14 cellular contexts compared by ENCODE assay signal in the genomic region with DNA sequence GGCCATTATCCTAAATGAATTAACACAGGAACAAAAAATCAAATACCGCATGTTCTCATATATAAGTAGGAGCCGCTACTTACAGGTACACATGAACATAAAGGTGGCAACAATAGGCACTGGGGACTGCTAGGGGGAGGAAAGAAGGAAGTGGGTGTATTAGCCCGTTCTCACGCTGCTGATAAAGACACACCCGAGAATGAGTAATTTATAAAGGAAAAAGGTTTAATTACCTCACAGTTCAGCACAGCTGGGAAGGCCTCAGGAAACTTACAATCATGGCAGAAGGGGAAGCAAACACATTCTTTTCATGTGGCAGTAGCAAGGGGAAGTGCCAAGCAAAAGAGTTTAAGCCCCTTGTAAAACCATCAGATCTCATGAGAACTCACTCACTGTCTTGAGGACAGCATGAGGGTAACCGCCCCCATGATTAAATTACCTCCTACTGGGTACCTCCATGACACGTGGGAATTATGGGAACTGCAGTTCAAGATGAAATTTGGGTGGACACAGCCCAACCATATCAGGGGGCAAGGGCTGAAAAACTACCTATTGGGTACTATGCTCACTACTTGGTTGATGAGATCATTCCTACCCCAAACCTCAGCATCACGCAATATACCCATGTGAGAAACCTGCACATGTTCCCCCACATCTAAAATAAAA. TPM values are rescaled to one million over a fixed set of nuclear protein-coding genes. Genes with fewer than 3 reads are reported as not detected.
DNase-seq lines count a peak whose midpoint lies in the region; ATAC-seq and TF ChIP-seq lines count a peak whose summit lies in the region.
"Had no signal": no experiment of that assay in that cellular context is flagged by ENCODE, and none has a peak within 500 bp of the region (broad histone marks: within the 10 kb centered on the region; RNA-seq: fewer than 3 reads in every experiment).

No MANE protein-coding gene starts in this region.

- no peaks in the 10 kb centered on the region for H3K23me2 ChIP-seq in H9 (ENCODE audit: insufficient read length, low read depth, low read length, poor library complexity, severe bottlenecking)

- H3K9me3 Mint-ChIP-seq in H9 (no peaks in the 10 kb centered on the region), nephron progenitor cell (no peaks in the 10 kb centered on the region)

- no peak overlapping the region for H3T11ph ChIP-seq in H9 (ENCODE audit: low read length)

- H3K4me1 Mint-ChIP-seq in H9: peaks cover 6% of the 10 kb centered on the region in 2 experiments
- no peaks in the 10 kb centered on the region for H3K4me1 Mint-ChIP-seq in nephron progenitor cell

- H3K4me2 ChIP-seq in H9 (ENCODE audit: insufficient read depth, insufficient read length, low read length) (no peak overlapping the region), PC-9 (peak overlapping the region; percentile 60)

- H3K27ac Mint-ChIP-seq in H9 (no peak overlapping the region), nephron progenitor cell (no peak overlapping the region)
- H3K27ac Mint-ChIP-seq: activated CD4-positive, alpha-beta T cell treated with anti-CD3 and anti-CD28 coated beads, Interleukin-2, amount 10 ng/mL, durations not matched to agents 7 days and 5 days; activated naive CD8-positive, alpha-beta T cell had no signal

- H2AFZ ChIP-seq in H9 (ENCODE audit: low read length) (peak overlapping the region; percentile 59), PC-9 (0 out of 2 replicates have a peak overlapping the region, but pooled peaks have one; percentile 34)

- BruUV-seq in A673 (replicated peaks; lab: Mats Ljungman, UMichigan) (no TSS peak), PC-9 (replicated peaks; lab: Mats Ljungman, UMichigan) (no TSS peak)

- H3K4me3 ChIP-seq in A673 (ENCODE audit: low read depth, low read length, poor library complexity, severe bottlenecking): no peak overlapping the region
- no peak overlapping the region; the same call in 1 of the 2 replicates for H3K4me3 ChIP-seq in PC-9
- H3K4me3 ChIP-seq: dorsolateral prefrontal cortex had no signal

- H2BK15ac ChIP-seq in H9 (ENCODE audit: low read depth, low read length): no peak overlapping the region

- H4K20me1 ChIP-seq in H9 (ENCODE audit: control insufficient read depth, insufficient read depth, insufficient read length) (no peaks in the 10 kb centered on the region), PC-9 (ENCODE audit: insufficient read depth) (no peaks in the 10 kb centered on the region)

- TF ChIP-seq CTCF in A673 (conservative IDR thresholded peaks at IDR 0.05; ENCODE audit: low read depth, low read length) (no peak), H9 (conservative IDR thresholded peaks at IDR 0.05) (no peak), PC-9 (conservative IDR thresholded peaks at IDR 0.05) (no peak), nephron progenitor cell (IDR thresholded peaks at IDR 0.05) (no peak)

- no peak overlapping the region for H4K5ac ChIP-seq in H9 (ENCODE audit: insufficient read length, low read depth, low read length)

- POLR2A ChIA-PET in A673 (lab: Charles Lee; ENCODE audit: low non-redundant PET): no interaction called here
- POLR2A ChIA-PET in PC-9 (lab: Charles Lee; ENCODE audit: unreplicated experiment): interaction anchor here (0.7 kb wide), 2 partner anchors 47 to 48 kb away, joined by 3 to 5 read pairs; a partner anchor contains a TSS

- H4K91ac ChIP-seq in H9 (ENCODE audit: insufficient read length, low read depth, low read length): no peak overlapping the region

- no peaks in the 10 kb centered on the region for H3K36me3 Mint-ChIP-seq in H9 (ENCODE audit: insufficient read depth in 1 of 3, low read depth in 3 of 3)
- no peaks in the 10 kb centered on the region for H3K36me3 Mint-ChIP-seq in nephron progenitor cell (ENCODE audit: low read depth)
- H3K36me3 Mint-ChIP-seq: activated naive CD8-positive, alpha-beta T cell had no signal

- H3K4ac ChIP-seq in H9 (ENCODE audit: low read depth, low read length): no peak overlapping the region

- no peaks in the 10 kb centered on the region for H3K27me3 Mint-ChIP-seq in H9 (ENCODE audit: low read depth)
- peaks cover 6% of the 10 kb centered on the region for H3K27me3 Mint-ChIP-seq in nephron progenitor cell (ENCODE audit: low read depth, poor library complexity)
- H3K27me3 Mint-ChIP-seq: activated CD4-positive, alpha-beta T cell treated with anti-CD3 and anti-CD28 coated beads, Interleukin-2, amount 10 ng/mL, durations not matched to agents 7 days and 5 days; activated naive CD8-positive, alpha-beta T cell had no signal

- no peak overlapping the region for H2BK5ac ChIP-seq in H9 (ENCODE audit: insufficient read length, low read length)

- H3K4me3 Mint-ChIP-seq in H9 (no peak overlapping the region), nephron progenitor cell (no peak overlapping the region)
- H3K4me3 Mint-ChIP-seq: activated CD4-positive, alpha-beta T cell treated with anti-CD3 and anti-CD28 coated beads, Interleukin-2, amount 10 ng/mL, durations not matched to agents 7 days and 5 days; activated naive CD8-positive, alpha-beta T cell had no signal

- no peak overlapping the region for H4K8ac ChIP-seq in H9 (replicated peaks; ENCODE audit: insufficient read length, low read depth, low read length)

- no peak overlapping the region for H2BK12ac ChIP-seq in H9 (ENCODE audit: insufficient read length, low read depth, low read length)

- H3K27me3 ChIP-seq in A673 (replicated peaks; ENCODE audit: insufficient read depth, low read depth, low read length, poor library complexity) (no peaks in the 10 kb centered on the region), H9 (ENCODE audit: insufficient read depth, low read length) (no peaks in the 10 kb centered on the region), PC-9 (ENCODE audit: insufficient read depth, low read depth) (no peaks in the 10 kb centered on the region)
- H3K27me3 ChIP-seq: dorsolateral prefrontal cortex had no signal

- CTCF ChIA-PET in A673 (lab: Charles Lee) (no interaction called here), PC-9 (lab: Charles Lee) (no interaction called here)

- no peak overlapping the region for H2BK120ac ChIP-seq in H9 (ENCODE audit: low read depth, low read length, poor library complexity, severe bottlenecking)

- H2BK20ac ChIP-seq in H9 (ENCODE audit: low read depth, low read length, poor library complexity, severe bottlenecking): no peak overlapping the region

- H3K27ac ChIP-seq in A673 (ENCODE audit: low read depth, low read length, poor library complexity, severe bottlenecking) (no peak overlapping the region), H9 (ENCODE audit: insufficient read length, low read depth, low read length) (no peak overlapping the region), PC-9 (peak overlapping the region; percentile 93)
- H3K27ac ChIP-seq: dorsolateral prefrontal cortex had no signal

- no peaks in the 10 kb centered on the region for H3K79me2 ChIP-seq in H9 (ENCODE audit: insufficient read depth, low read length)
- H3K79me2 ChIP-seq in PC-9 (ENCODE audit: low read depth): no peaks in the 10 kb centered on the region

- DNase-seq in A673 (ENCODE audit: low spot score): peak; percentile 6
- no peak for DNase-seq in H9
- DNase-seq in PC-9: peak in 1 of 2 experiments; percentile 81
- DNase-seq in nephron progenitor cell: no peak
- DNase-seq in HCEC 1CT: no peak
- no peak for DNase-seq in germinal center (ENCODE audit: low spot score)
- DNase-seq: activated CD4-positive, alpha-beta T cell treated with anti-CD3 and anti-CD28 coated beads, Interleukin-2, amount 10 ng/mL, durations not matched to agents 7 days and 5 days; Caco-2; dorsolateral prefrontal cortex; NCI-H1092; right cardiac atrium had no signal

- H2AK5ac ChIP-seq in H9 (ENCODE audit: insufficient read length, low read length): no peak overlapping the region

- no peaks in the 10 kb centered on the region for H3K79me1 ChIP-seq in H9 (ENCODE audit: insufficient read depth, low read depth, low read length, poor library complexity, severe bottlenecking)

- H3K4me1 ChIP-seq in A673 (ENCODE audit: insufficient read depth, low read length, poor library complexity, severe bottlenecking) (no peaks in the 10 kb centered on the region), H9 (ENCODE audit: insufficient read depth, low read length) (no peaks in the 10 kb centered on the region; the same call in 1 of the 2 replicates), PC-9 (replicated peaks; ENCODE audit: insufficient read depth) (peaks cover 36% of the 10 kb centered on the region)

- H3F3A ChIP-seq in PC-9 (ENCODE audit: insufficient read depth, low read depth): peaks cover 30% of the 10 kb centered on the region; the same call in 1 of the 2 replicates

- no peak overlapping the region for H3K23ac ChIP-seq in H9 (ENCODE audit: insufficient read length, low read depth, low read length)

- H3K9me2 ChIP-seq in PC-9 (ENCODE audit: insufficient read depth): no peaks in the 10 kb centered on the region

- H3K36me3 ChIP-seq in A673 (ENCODE audit: insufficient read depth, low read length, poor library complexity, severe bottlenecking): no peaks in the 10 kb centered on the region
- no peaks in the 10 kb centered on the region for H3K36me3 ChIP-seq in PC-9 (ENCODE audit: low read depth)

- H3K14ac ChIP-seq in H9 (ENCODE audit: insufficient read depth, low read length): no peak overlapping the region

- H3K9me3 ChIP-seq in A673 (ENCODE audit: low read depth, low read length, poor library complexity, severe bottlenecking) (no peaks in the 10 kb centered on the region), H9 (ENCODE audit: control insufficient read depth, low read depth, low read length) (no peaks in the 10 kb centered on the region), PC-9 (ENCODE audit: insufficient read depth, low read depth) (no peaks in the 10 kb centered on the region; the same call in 1 of the 2 replicates)
- H3K9me3 ChIP-seq: Caco-2 had no signal

- no peak overlapping the region for H3K56ac ChIP-seq in H9 (ENCODE audit: insufficient read length, low read depth, low read length)

- intact Hi-C loops in A673 (cut with micrococcal nuclease; ENCODE audit: unreplicated experiment) (no loop called here), PC-9 (cut with micrococcal nuclease; ENCODE audit: unreplicated experiment) (loop anchor here (5.0 kb wide), 2 partner anchors 45 to 50 kb away; a partner anchor contains a TSS)

- peak; percentile 47 for ATAC-seq in esophagus mucosa
- no peak for ATAC-seq in GM21381 (IDR thresholded peaks at IDR 0.05; ENCODE audit: unreplicated experiment)
- ATAC-seq: right cardiac atrium had no signal

- no peak overlapping the region for H3K18ac ChIP-seq in H9 (ENCODE audit: insufficient read length, low read depth, low read length)

- no peak overlapping the region for H3K9ac ChIP-seq in H9 (ENCODE audit: extremely low read depth, insufficient read length, low read length)

- no CpG with 5 or more reads among the region's 8 CpGs for WGBS in H9 (ENCODE audit: extremely low coverage, insufficient read length, low lambda C conversion rate)

RNA-seq across cellular contexts. Expression of a gene that starts 16.4 kb away (rescaled TPM):
- 16.0 and 16.7 TPM in 2 replicates for total RNA-seq in A673 (2021)
- 15.0 and 15.3 TPM in 2 replicates for total RNA-seq in H9 (2021)
- 36.4 and 43.9 TPM in 2 replicates for total RNA-seq in PC-9 (2021)
- total RNA-seq in esophagus mucosa: 45.1 TPM

RNA-seq across cellular contexts. Expression of a gene that starts 42.3 kb away (rescaled TPM):
- 136 and 146 TPM in 2 replicates for total RNA-seq in A673 (2021)
- total RNA-seq in H9 (2021): 163 and 167 TPM in 2 replicates
- 65.8 and 72.0 TPM in 2 replicates for total RNA-seq in PC-9 (2021)
- total RNA-seq in esophagus mucosa: 24.3 TPM

RNA-seq across cellular contexts. Expression of a gene that starts 47.2 kb away (rescaled TPM):
- 25.8 and 27.0 TPM in 2 replicates for total RNA-seq in A673 (2021)
- 22.1 and 22.4 TPM in 2 replicates for total RNA-seq in H9 (2021)
- total RNA-seq in PC-9 (2021): 13.2 and 14.6 TPM in 2 replicates
- 24.3 TPM for total RNA-seq in esophagus mucosa
